8 cellular contexts compared by ENCODE assay signal in the genomic region with DNA sequence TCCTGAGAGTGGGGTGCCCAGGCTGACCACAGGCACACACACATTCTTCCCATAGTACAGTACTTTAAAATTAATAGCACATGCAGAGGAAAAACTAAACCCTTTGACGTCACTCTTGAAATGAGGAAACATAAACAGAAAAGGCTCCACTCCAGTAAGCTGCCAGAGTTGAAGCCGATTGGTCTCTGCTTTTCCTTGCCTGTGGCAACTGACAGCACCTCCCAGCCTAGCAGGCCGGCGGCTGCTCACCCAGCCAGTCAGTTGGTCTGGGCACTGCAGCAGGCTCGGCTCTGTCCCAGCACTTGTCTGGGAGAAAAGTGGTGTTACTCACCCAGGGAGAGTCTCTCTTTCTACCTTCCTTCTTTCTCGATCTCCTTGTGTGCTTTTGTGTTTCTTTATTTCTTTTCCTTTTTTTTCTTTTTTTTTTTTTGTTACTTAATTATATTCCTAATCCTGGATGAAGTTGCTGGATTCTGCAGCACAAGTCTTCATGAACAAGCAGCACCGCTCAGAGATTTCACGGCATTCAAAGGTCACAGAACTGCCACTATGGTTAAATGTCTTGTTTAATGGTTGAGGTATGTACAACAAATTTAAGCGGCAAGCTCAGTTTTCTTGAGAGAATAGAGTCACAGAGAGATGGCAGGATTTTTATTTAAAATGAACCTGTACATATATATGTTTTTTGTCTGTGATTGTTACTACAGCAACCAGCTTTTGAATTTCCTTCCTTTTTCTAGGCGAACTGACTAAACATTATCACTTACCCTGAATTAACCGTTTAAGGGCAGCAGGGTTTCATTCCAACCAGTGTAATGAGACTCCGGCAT. TPM values are rescaled to one million over a fixed set of nuclear protein-coding genes. Genes with fewer than 3 reads are reported as not detected.
DNase-seq lines count a peak whose midpoint lies in the region; ATAC-seq, FAIRE-seq and TF ChIP-seq lines count a peak whose summit lies in the region.

TSS of gene PDE7B (plus strand) at position 260 of the 830 bp plus-strand sequence.

- peaks cover 22% of the 10 kb centered on the region for H3K4me1 Mint-ChIP-seq in type B pancreatic cell (ENCODE audit: unreplicated experiment)

- no peaks in the 10 kb centered on the region for H3K9me3 Mint-ChIP-seq in activated naive CD4-positive, alpha-beta T cell treated with anti-CD3 and anti-CD28 coated beads, Interleukin-2, amount 50 U/mL, for 72 hours
- no peaks in the 10 kb centered on the region for H3K9me3 Mint-ChIP-seq in type B pancreatic cell

- H2AFZ ChIP-seq in neuron (ENCODE audit: low read depth, low read length): no peak within 1 kb of the TSS

- H3K9me3 ChIP-seq in neuron (ENCODE audit: low read length): no peaks in the 10 kb centered on the region

- H3K4me1 ChIP-seq in neuron (ENCODE audit: insufficient read depth, low read length): peaks cover 19% of the 10 kb centered on the region

- ATAC-seq in GM18870 (IDR thresholded peaks at IDR 0.05; ENCODE audit: unreplicated experiment): peak; percentile 85
- ATAC-seq in HG03103 (IDR thresholded peaks at IDR 0.05; ENCODE audit: low read depth, unreplicated experiment): peak; percentile 86
- peak; percentile 84 to 88 for ATAC-seq in activated naive CD4-positive, alpha-beta T cell treated with anti-CD3 and anti-CD28 coated beads, Interleukin-2, amount 50 U/mL, for 72 hours

- no peak for TF ChIP-seq CTCF in type B pancreatic cell (conservative IDR thresholded peaks at IDR 0.05)

- H3K27ac Mint-ChIP-seq in activated naive CD4-positive, alpha-beta T cell treated with anti-CD3 and anti-CD28 coated beads, Interleukin-2, amount 50 U/mL, for 72 hours: peak within 1 kb of the TSS; percentile 17 to 44
- H3K27ac Mint-ChIP-seq in type B pancreatic cell: peak within 1 kb of the TSS; percentile 93

- no peaks in the 10 kb centered on the region for H3K36me3 ChIP-seq in neuron (ENCODE audit: insufficient read depth, low read length)

- H3K4me3 Mint-ChIP-seq in type B pancreatic cell: peak within 1 kb of the TSS; percentile 80

- DNase-seq in AG08396 (ENCODE audit: low spot score): peak; percentile 93
- DNase-seq in OCI-M1 (lab: John Stamatoyannopoulos, UW): peak; percentile 93
- peak in 1 of 2 donors; percentile 33 for DNase-seq in activated naive CD4-positive, alpha-beta T cell treated with anti-CD3 and anti-CD28 coated beads, Interleukin-2, amount 50 U/mL, for 72 hours (ENCODE audit: low spot score in 2 of 2)
- peak in 1 of 2 donors; percentile 43 for DNase-seq in frontal cortex (ENCODE audit: low spot score in 2 of 2)
- DNase-seq in type B pancreatic cell (ENCODE audit: extremely low spot score, unreplicated experiment): peak; percentile 73

- no peaks in the 10 kb centered on the region for H3K36me3 Mint-ChIP-seq in activated naive CD4-positive, alpha-beta T cell treated with anti-CD3 and anti-CD28 coated beads, Interleukin-2, amount 50 U/mL, for 72 hours
- H3K36me3 Mint-ChIP-seq in type B pancreatic cell: no peaks in the 10 kb centered on the region

- FAIRE-seq in frontal cortex (lab: Jason Lieb, UNC): no peak

- H3K4me3 ChIP-seq in neuron (ENCODE audit: low read length): peak within 1 kb of the TSS; percentile 9

- peaks cover 3% of the 10 kb centered on the region for H3K27me3 ChIP-seq in neuron (ENCODE audit: insufficient read depth, low read length)

- H3K27me3 Mint-ChIP-seq in type B pancreatic cell: no peaks in the 10 kb centered on the region

RNA-seq across cellular contexts. Expression of gene PDE7B, which starts in this region (rescaled TPM):
- total RNA-seq in activated naive CD4-positive, alpha-beta T cell treated with anti-CD3 and anti-CD28 coated beads, Interleukin-2, amount 50 U/mL, for 72 hours: under 1 TPM; 0.27 to 0.93 TPM
- total RNA-seq in frontal cortex (16.3 TPM), type B pancreatic cell (ENCODE audit: low replicate concordance) (3.9 and 5.1 TPM in 2 replicates)

Comparison
In these comparisons a context has a peak if more than half of its experiments do, and no peak if none do; other contexts are left out.
1. Peak in ATAC-seq in activated naive CD4-positive, alpha-beta T cell treated with anti-CD3 and anti-CD28 coated beads, Interleukin-2, amount 50 U/mL, for 72 hours; RNA of the gene not detected or under 1 TPM.